In genomic region chr13:105276571-105276970, GRCh38 we compare ENCODE assay signal across 23 cellular contexts.
"Had no signal": no experiment of that assay in that cellular context is flagged by ENCODE, and none has a peak within 500 bp of the region (broad histone marks: within the 10 kb centered on the region; RNA-seq: fewer than 3 reads in every experiment).

No MANE protein-coding gene starts in this region.

- DNase-seq: activated CD4-positive, alpha-beta T cell treated with anti-CD3 and anti-CD28 coated beads for 4 hours; activated CD8-positive, alpha-beta memory T cell treated with anti-CD3 and anti-CD28 coated beads, Interleukin-2, amount 50 U/mL, for 4 hours; activated CD8-positive, alpha-beta T cell treated with anti-CD3 and anti-CD28 coated beads for 36 hours; activated gamma-delta T cell treated with Interleukin-2 at 50 U/mL for 16 hours; activated naive CD4-positive, alpha-beta T cell treated with anti-CD3 and anti-CD28 coated beads, Interleukin-2, amount 10 ng/mL, durations not matched to agents 7 days and 5 days; activated naive CD8-positive, alpha-beta T cell treated with anti-CD3 and anti-CD28 coated beads for 36 hours; activated T-cell treated with anti-CD3 and anti-CD28 coated beads, Interleukin-2, amount 50 U/mL, for 72 hours; cerebellar nuclear complex; KG1; NCI-H1048; NCI-H1694; NCI-H2081; NCI-H446 treated with DMSO at 0.1 percent for 48 hours; NCI-H69; NK-92 treated with Interleukin-12 subunit alpha and Interleukin-12 subunit beta, amount 100 ng/mL, for 24 hours; OCI-M1; RPMI8226 had no signal

- H3K9me3 Mint-ChIP-seq: activated CD8-positive, alpha-beta T cell treated with anti-CD3 and anti-CD28 coated beads for 36 hours; activated naive CD4-positive, alpha-beta T cell treated with anti-CD3 and anti-CD28 coated beads, Interleukin-2, amount 10 ng/mL, durations not matched to agents 7 days and 5 days; activated naive CD8-positive, alpha-beta T cell treated with anti-CD3 and anti-CD28 coated beads for 36 hours; activated T-cell treated with anti-CD3 and anti-CD28 coated beads, Interleukin-2, amount 50 U/mL, for 72 hours; activated T-helper 2 cell treated with anti-CD3 and anti-CD28 coated beads, Interferon-gamma antibody, Interleukin-2, Interleukin-4, amounts not matched to agents 10 μg/mL and 5 μg/mL and 100 μg/mL, durations not matched to agents 14 hours and 24 hours and 36 hours; T-helper 1 cell treated with Interleukin-12 subunit alpha and Interleukin-12 subunit beta and Interleukin-4 antibody, amounts not matched to agents 30 μg/mL and 1 μg/mL, for 36 hours had no signal

- H3K27ac Mint-ChIP-seq: activated CD8-positive, alpha-beta T cell treated with anti-CD3 and anti-CD28 coated beads for 36 hours; activated naive CD4-positive, alpha-beta T cell treated with anti-CD3 and anti-CD28 coated beads, Interleukin-2, amount 10 ng/mL, durations not matched to agents 7 days and 5 days; activated naive CD8-positive, alpha-beta T cell treated with anti-CD3 and anti-CD28 coated beads for 36 hours; activated T-cell treated with anti-CD3 and anti-CD28 coated beads, Interleukin-2, amount 50 U/mL, for 72 hours; activated T-helper 2 cell treated with anti-CD3 and anti-CD28 coated beads, Interferon-gamma antibody, Interleukin-2, Interleukin-4, amounts not matched to agents 10 μg/mL and 5 μg/mL and 100 μg/mL, durations not matched to agents 14 hours and 24 hours and 36 hours; IgD-negative memory B cell; T-helper 1 cell treated with Interleukin-12 subunit alpha and Interleukin-12 subunit beta and Interleukin-4 antibody, amounts not matched to agents 30 μg/mL and 1 μg/mL, for 36 hours had no signal

- ATAC-seq: activated CD4-positive, CD25-positive, alpha-beta regulatory T cell treated with anti-CD3 and anti-CD28 coated beads, Interleukin-2, amount 50 U/mL, for 24 hours; activated CD8-positive, alpha-beta T cell treated with anti-CD3 and anti-CD28 coated beads for 36 hours; activated T-cell treated with anti-CD3 and anti-CD28 coated beads, Interleukin-2, amount 50 U/mL, for 72 hours; Panc1; Right ventricle myocardium inferior had no signal

- H3K27me3 Mint-ChIP-seq: activated CD8-positive, alpha-beta T cell treated with anti-CD3 and anti-CD28 coated beads for 36 hours; activated naive CD4-positive, alpha-beta T cell treated with anti-CD3 and anti-CD28 coated beads, Interleukin-2, amount 10 ng/mL, durations not matched to agents 7 days and 5 days; IgD-negative memory B cell had no signal

- H3K4me1 Mint-ChIP-seq: activated naive CD4-positive, alpha-beta T cell treated with anti-CD3 and anti-CD28 coated beads, Interleukin-2, amount 10 ng/mL, durations not matched to agents 7 days and 5 days; activated naive CD8-positive, alpha-beta T cell treated with anti-CD3 and anti-CD28 coated beads for 36 hours had no signal

- H3K36me3 Mint-ChIP-seq: activated naive CD4-positive, alpha-beta T cell treated with anti-CD3 and anti-CD28 coated beads, Interleukin-2, amount 10 ng/mL, durations not matched to agents 7 days and 5 days; activated naive CD8-positive, alpha-beta T cell treated with anti-CD3 and anti-CD28 coated beads for 36 hours; IgD-negative memory B cell had no signal

- H3K4me3 Mint-ChIP-seq: activated CD8-positive, alpha-beta T cell treated with anti-CD3 and anti-CD28 coated beads for 36 hours; activated naive CD4-positive, alpha-beta T cell treated with anti-CD3 and anti-CD28 coated beads, Interleukin-2, amount 10 ng/mL, durations not matched to agents 7 days and 5 days; activated naive CD8-positive, alpha-beta T cell treated with anti-CD3 and anti-CD28 coated beads for 36 hours; activated T-cell treated with anti-CD3 and anti-CD28 coated beads, Interleukin-2, amount 50 U/mL, for 72 hours; IgD-negative memory B cell; T-helper 1 cell treated with Interleukin-12 subunit alpha and Interleukin-12 subunit beta and Interleukin-4 antibody, amounts not matched to agents 30 μg/mL and 1 μg/mL, for 36 hours had no signal
